Comparison of ENCODE assay signal across 1 cellular context in the genomic region with DNA sequence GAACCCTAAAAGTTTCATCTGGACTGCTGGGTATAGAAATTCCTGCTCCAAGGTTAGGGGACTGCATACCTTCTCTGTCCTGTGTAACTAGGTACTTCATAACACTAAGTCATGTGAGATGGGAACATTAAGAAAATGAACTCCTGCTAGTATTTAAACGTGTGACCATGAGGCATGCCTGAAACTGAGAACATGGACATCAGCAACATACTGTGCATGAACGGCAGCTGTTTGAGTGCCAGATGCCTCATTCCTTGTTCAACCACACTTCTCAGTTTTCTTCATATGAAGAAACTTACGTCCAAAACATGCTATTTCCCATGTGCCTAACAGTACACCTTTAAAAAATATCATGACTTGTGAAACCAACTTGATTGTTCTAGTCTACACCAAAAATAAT.
TF ChIP-seq lines count a peak whose summit lies in the region.

No MANE protein-coding gene starts in this region.

TF ChIP-seq in SK-N-SH treated with all-trans-retinoic acid at 6 μM for 48 hours, 23 proteins besides CTCF, POLR2A, EP300 and RAD21 (continued from another document):
- TF ChIP-seq ARNTL (CRISPR knock-in tag; IDR thresholded peaks at IDR 0.05; ENCODE audit: borderline replicate concordance, low read depth), result no peak
- TF ChIP-seq SNAI2 (CRISPR knock-in tag; IDR thresholded peaks at IDR 0.05), result no peak
- TF ChIP-seq CSDC2 (CRISPR knock-in tag; IDR thresholded peaks at IDR 0.05), result no peak
- TF ChIP-seq OSR1 (CRISPR knock-in tag; IDR thresholded peaks at IDR 0.05), result no peak
- TF ChIP-seq ZNF565 (CRISPR knock-in tag; conservative IDR thresholded peaks at IDR 0.05; ENCODE audit: low read depth), result no peak
- no peak for TF ChIP-seq TOX (CRISPR knock-in tag; IDR thresholded peaks at IDR 0.05; ENCODE audit: borderline replicate concordance)
- no peak for TF ChIP-seq ZC3H10 (CRISPR knock-in tag; IDR thresholded peaks at IDR 0.05)
- TF ChIP-seq, protein P1, sequence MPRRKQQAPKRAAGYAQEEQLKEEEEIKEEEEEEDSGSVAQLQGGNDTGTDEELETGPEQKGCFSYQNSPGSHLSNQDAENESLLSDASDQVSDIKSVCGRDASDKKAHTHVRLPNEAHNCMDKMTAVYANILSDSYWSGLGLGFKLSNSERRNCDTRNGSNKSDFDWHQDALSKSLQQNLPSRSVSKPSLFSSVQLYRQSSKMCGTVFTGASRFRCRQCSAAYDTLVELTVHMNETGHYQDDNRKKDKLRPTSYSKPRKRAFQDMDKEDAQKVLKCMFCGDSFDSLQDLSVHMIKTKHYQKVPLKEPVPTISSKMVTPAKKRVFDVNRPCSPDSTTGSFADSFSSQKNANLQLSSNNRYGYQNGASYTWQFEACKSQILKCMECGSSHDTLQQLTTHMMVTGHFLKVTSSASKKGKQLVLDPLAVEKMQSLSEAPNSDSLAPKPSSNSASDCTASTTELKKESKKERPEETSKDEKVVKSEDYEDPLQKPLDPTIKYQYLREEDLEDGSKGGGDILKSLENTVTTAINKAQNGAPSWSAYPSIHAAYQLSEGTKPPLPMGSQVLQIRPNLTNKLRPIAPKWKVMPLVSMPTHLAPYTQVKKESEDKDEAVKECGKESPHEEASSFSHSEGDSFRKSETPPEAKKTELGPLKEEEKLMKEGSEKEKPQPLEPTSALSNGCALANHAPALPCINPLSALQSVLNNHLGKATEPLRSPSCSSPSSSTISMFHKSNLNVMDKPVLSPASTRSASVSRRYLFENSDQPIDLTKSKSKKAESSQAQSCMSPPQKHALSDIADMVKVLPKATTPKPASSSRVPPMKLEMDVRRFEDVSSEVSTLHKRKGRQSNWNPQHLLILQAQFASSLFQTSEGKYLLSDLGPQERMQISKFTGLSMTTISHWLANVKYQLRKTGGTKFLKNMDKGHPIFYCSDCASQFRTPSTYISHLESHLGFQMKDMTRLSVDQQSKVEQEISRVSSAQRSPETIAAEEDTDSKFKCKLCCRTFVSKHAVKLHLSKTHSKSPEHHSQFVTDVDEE (CRISPR knock-in tag; IDR thresholded peaks at IDR 0.05), result no peak
- TF ChIP-seq, protein P2, sequence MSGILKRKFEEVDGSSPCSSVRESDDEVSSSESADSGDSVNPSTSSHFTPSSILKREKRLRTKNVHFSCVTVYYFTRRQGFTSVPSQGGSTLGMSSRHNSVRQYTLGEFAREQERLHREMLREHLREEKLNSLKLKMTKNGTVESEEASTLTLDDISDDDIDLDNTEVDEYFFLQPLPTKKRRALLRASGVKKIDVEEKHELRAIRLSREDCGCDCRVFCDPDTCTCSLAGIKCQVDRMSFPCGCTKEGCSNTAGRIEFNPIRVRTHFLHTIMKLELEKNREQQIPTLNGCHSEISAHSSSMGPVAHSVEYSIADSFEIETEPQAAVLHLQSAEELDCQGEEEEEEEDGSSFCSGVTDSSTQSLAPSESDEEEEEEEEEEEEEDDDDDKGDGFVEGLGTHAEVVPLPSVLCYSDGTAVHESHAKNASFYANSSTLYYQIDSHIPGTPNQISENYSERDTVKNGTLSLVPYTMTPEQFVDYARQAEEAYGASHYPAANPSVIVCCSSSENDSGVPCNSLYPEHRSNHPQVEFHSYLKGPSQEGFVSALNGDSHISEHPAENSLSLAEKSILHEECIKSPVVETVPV (CRISPR knock-in tag; IDR thresholded peaks at IDR 0.05), result no peak
- no peak for TF ChIP-seq ZFP3 (CRISPR knock-in tag; IDR thresholded peaks at IDR 0.05)
TF ChIP-seq in SK-N-SH treated with all-trans-retinoic acid at 6 μM for 48 hours: peak in this region for 0.
